Comparison of ENCODE assay signal across 33 cellular contexts in the genomic region with DNA sequence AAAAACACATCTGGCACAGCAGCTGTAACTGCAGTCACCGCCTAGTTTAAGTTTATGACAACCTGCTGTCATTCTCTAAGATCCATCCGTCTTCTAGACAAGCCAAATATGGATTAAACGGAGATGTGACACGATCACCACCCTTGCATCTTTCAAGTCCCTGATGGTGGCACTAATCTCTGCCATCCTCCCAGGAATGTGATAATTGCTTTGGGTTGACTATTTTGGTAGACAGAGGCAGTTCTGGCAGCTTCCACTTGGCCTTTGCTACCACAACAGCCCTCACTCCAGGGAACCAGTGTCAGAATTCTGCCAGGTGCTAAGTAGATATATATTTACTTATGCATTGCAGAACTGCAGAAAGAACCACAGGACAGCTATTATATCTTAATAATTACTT.
"Had no signal": no experiment of that assay in that cellular context is flagged by ENCODE, and none has a peak within 500 bp of the region (broad histone marks: within the 10 kb centered on the region; RNA-seq: fewer than 3 reads in every experiment).

No MANE protein-coding gene starts in this region.

- H3K4me2 ChIP-seq: SK-N-SH had no signal

- H3K27ac ChIP-seq: adrenal gland, body of pancreas, breast epithelium, SJSA1, VCaP had no signal

- H3K4me3 ChIP-seq: adrenal gland, body of pancreas, breast epithelium, K562, SJSA1 had no signal

- H3K9ac ChIP-seq: SK-N-SH had no signal

- H3K9me3 ChIP-seq: adrenal gland, body of pancreas, breast epithelium, SJSA1, SK-N-SH had no signal

- H3K27me3 ChIP-seq: adrenal gland, body of pancreas, breast epithelium, SJSA1 had no signal

- H3K4me1 ChIP-seq: breast epithelium had no signal

- FAIRE-seq: astrocyte, K562 had no signal

- ATAC-seq: activated CD8-positive, alpha-beta memory T cell treated with anti-CD3 and anti-CD28 coated beads, Interleukin-2, amount 10 ng/mL, durations not matched to agents 7 days and 5 days; activated naive CD4-positive, alpha-beta T cell treated with anti-CD3 and anti-CD28 coated beads, Interleukin-2, amount 50 U/mL, for 72 hours; activated T-helper 17 cell treated with anti-CD3 and anti-CD28 coated beads, Interleukin-2, amount 50 U/mL, for 72 hours; body of pancreas; K562; Panc1 had no signal

- H3K36me3 ChIP-seq: adrenal gland, breast epithelium had no signal

- DNase-seq: activated CD4-positive, alpha-beta memory T cell treated with anti-CD3 and anti-CD28 coated beads, Interleukin-2, amount 10 ng/mL, durations not matched to agents 7 days and 5 days; activated CD4-positive, alpha-beta T cell treated with anti-CD3 and anti-CD28 coated beads for 1 hour; activated CD4-positive, alpha-beta T cell treated with anti-CD3 and anti-CD28 coated beads for 48 hours; activated CD4-positive, CD25-positive, alpha-beta regulatory T cell; activated CD8-positive, alpha-beta memory T cell treated with anti-CD3 and anti-CD28 coated beads for 24 hours; activated CD8-positive, alpha-beta memory T cell treated with anti-CD3 and anti-CD28 coated beads, Interleukin-2, amount 10 ng/mL, durations not matched to agents 7 days and 5 days; activated CD8-positive, alpha-beta memory T cell treated with anti-CD3 and anti-CD28 coated beads, Interleukin-2, amount 50 U/mL, for 48 hours; activated gamma-delta T cell treated with Interleukin-2 at 50 U/mL for 16 hours; activated naive CD4-positive, alpha-beta T cell treated with anti-CD3 and anti-CD28 coated beads for 36 hours; activated T-cell treated with anti-CD3 and anti-CD28 coated beads, Interleukin-2, amount 50 U/mL, for 48 hours; adrenal gland; body of pancreas; NCI-H1105; NCI-H1436 treated with DMSO at 0.1 percent for 48 hours; NCI-H187 treated with DMSO at 0.1 percent for 48 hours; NCI-H2081; NCI-H2171 treated with DMSO at 0.1 percent for 48 hours; NCI-H2227 treated with DMSO at 0.1 percent for 48 hours; NCI-H446; NCI-H510A treated with DMSO at 0.1 percent for 48 hours; SHP77 treated with DMSO at 0.1 percent for 48 hours; SK-N-SH; T-helper 1 cell; T-helper 2 cell; T-helper 9 cell had no signal
